In the genomic region with DNA sequence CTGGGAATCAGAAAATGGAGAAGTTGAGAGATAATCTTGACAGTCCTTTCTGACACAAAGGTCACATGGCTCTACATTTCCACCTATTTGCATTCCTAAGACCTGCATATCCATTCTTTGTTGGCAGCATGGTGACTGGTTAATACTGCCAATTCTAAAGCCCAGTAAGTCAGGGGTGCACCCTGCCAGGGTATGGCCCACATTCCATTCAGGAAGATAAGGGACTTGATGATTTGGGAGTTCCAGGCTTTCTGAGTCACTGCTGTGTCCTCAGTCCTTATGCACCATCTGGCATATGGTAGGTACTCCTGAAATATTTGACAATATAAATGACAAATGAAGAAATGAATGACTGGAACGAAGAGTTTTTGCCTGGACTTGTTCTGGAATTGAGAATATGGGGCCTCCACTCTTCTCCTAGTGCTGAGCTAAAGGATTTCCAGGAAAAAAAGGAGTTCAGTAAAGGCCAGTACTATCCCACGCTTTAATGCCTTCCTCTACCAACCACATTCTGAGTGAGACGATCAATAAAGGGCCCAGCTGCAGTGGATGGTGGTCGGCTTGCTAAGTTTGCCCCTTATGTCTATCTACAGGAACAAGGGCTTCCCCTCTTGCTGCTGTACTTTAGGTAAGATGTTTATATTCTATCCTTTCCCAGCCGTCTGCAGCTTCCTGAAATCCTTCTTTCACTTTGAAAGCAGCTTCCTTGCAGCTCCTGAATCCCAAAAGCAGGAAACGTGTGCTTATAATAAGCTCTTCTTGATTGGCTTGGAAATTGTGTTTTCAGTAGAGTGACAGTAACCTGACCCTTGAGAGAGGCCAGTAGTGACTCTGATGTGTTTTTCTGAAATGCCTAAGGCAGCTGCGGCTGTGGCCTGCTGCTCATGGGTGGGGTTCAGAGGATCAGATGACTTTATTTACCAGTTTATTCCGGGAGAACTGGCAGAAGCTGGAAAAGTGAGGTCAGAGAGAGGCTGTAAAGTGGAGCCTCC, we compare ENCODE assay signal across 8 cellular contexts. TPM values are rescaled to one million over a fixed set of nuclear protein-coding genes. Genes with fewer than 3 reads are reported as not detected.
A peak's percentile ranks its signal among the peaks of the same experiment; 100 is the strongest.
DNase-seq lines count a peak whose midpoint lies in the region; ATAC-seq, FAIRE-seq and TF ChIP-seq lines count a peak whose summit lies in the region.

No MANE protein-coding gene starts in this region.

- no peaks in the 10 kb centered on the region for H3K27me3 ChIP-seq in right lobe of liver

- no peaks in the 10 kb centered on the region for H3K36me3 ChIP-seq in right lobe of liver

- no peak for FAIRE-seq in A549 (lab: Jason Lieb, UNC)

- TF ChIP-seq POLR2A in A549 (IDR thresholded peaks at IDR 0.05; ENCODE audit: low read length) (no peak), right lobe of liver (IDR thresholded peaks at IDR 0.05) (no peak)

- peaks cover 23% of the 10 kb centered on the region for H3K4me1 ChIP-seq in A549
- H3K4me1 ChIP-seq in right lobe of liver = no peaks in the 10 kb centered on the region

- H3K4me2 ChIP-seq in A549 = peak overlapping the region; percentile 10; the same call in 1 of the 3 replicates

- 57% methylated on average over 8 of the region's 8 CpGs for WGBS in A549 (ENCODE audit: missing lambda C conversion rate)
- 58% methylated on average over 7 of the region's 8 CpGs for WGBS in right lobe of liver (ENCODE audit: insufficient coverage, low coverage, low lambda C conversion rate, missing lambda C conversion rate)

- ATAC-seq in A549 (peak; percentile 42 to 49; a peak in 4 of 6 replicates), right lobe of liver (peak; percentile 42 to 73 (median 66)), GM21723 (IDR thresholded peaks at IDR 0.05; ENCODE audit: unreplicated experiment) (no peak)

- peak overlapping the region in 1 of 2 experiments; percentile 30; a peak in 3 of 6 replicates for H3K27ac ChIP-seq in A549
- H3K27ac ChIP-seq in right lobe of liver = peak overlapping the region; percentile 22 to 53 (median 45)

- no peak for TF ChIP-seq RAD21 in A549 (conservative IDR thresholded peaks at IDR 0.05 in 1 of 2, IDR thresholded peaks at IDR 0.05 in 1 of 2)

- CTCF ChIA-PET in A549 (lab: Yijun Ruan, JAX) = interaction anchor here (0.5 to 6.1 kb wide), 6 partner anchors 11 to 600 kb away, joined by 3 to 90 read pairs (median 6); no protein-coding TSS in a partner anchor

- no peak for TF ChIP-seq CTCF in A549 (IDR thresholded peaks at IDR 0.05)
- no peak for TF ChIP-seq CTCF in cardiac fibroblast (IDR thresholded peaks at IDR 0.05; ENCODE audit: low read depth, low read length)
- no peak for TF ChIP-seq CTCF in right lobe of liver (IDR thresholded peaks at IDR 0.05)
- no peak for TF ChIP-seq CTCF in GM10266 (IDR thresholded peaks at IDR 0.05; ENCODE audit: control insufficient read depth, insufficient read depth, low read depth, missing control alignments)

- H3K9me3 ChIP-seq in A549 (no peaks in the 10 kb centered on the region), right lobe of liver (no peaks in the 10 kb centered on the region)

- H3K4me3 ChIP-seq in A549 (no peak overlapping the region), cardiac fibroblast (replicated peaks in 1 of 2; ENCODE audit: low read depth in 2 of 2, low read length in 2 of 2) (no peak overlapping the region), right lobe of liver (no peak overlapping the region)

- no peak for TF ChIP-seq EP300 in A549 (IDR thresholded peaks at IDR 0.05)

- POLR2A ChIA-PET in A549 (lab: Yijun Ruan, JAX) = interaction anchor here (0.9 to 1.2 kb wide), 2 partner anchors 31 kb away, joined by 4 read pairs; no protein-coding TSS in a partner anchor

- intact Hi-C loops in right lobe of liver (cut with DNase I) = no loop called here

- DNase-seq in A549 (ENCODE audit: low read depth in 1 of 2, low spot score in 1 of 2) (peak in 1 of 2 experiments; percentile 16), NCI-H146 (lab: John Stamatoyannopoulos, UW) (peak; percentile 78), cardiac fibroblast (ENCODE audit: low read depth in 2 of 2) (peak; percentile 61 to 78), right lobe of liver (no peak), Kasumi-1 (lab: John Stamatoyannopoulos, UW) (no peak), GM19238 (ENCODE audit: insufficient read length, low spot score) (no peak), GM10266 (ENCODE audit: extremely low spot score) (no peak)

TF ChIP-seq in A549, 52 proteins besides CTCF, POLR2A, EP300 and RAD21:
- TF ChIP-seq CEBPB (IDR thresholded peaks at IDR 0.05) (no peak), MAFK (IDR thresholded peaks at IDR 0.05; ENCODE audit: partially characterized antibody) (no peak), MYC (IDR thresholded peaks at IDR 0.05; ENCODE audit: borderline replicate concordance, low read length) (no peak)
TF ChIP-seq in A549: peak in this region for 0.

RNA-seq across cellular contexts. Expression of gene EIF2AK3, which starts 31.9 kb away (rescaled TPM):
- polyA plus RNA-seq in A549 (2011; rRNA removed) (17.5 and 20.8 TPM in 2 replicates), A549 (2017; fragmentation: RNase III; extraction: RNeasy Plus Mini Kit Qiagen cat#74134 plus additional on column Dnase treatment) (8.5 to 11.0 TPM (median 9.3 TPM) in 3 replicates)
- polyA plus RNA-seq in A549 (2012; cell fraction: cytosol; rRNA removed) = 2.8 and 3.1 TPM in 2 replicates
- 3.5 and 5.1 TPM in 2 replicates for polyA plus RNA-seq in A549 (2012; cell fraction: nucleus; rRNA removed)
- polyA minus RNA-seq in A549 (2011; rRNA and poly(A)+ RNA removed) = 10.9 and 11.1 TPM in 2 replicates
- total RNA-seq in right lobe of liver = 10 to 100 TPM in 4 of 6 experiments, 1 to 10 TPM in 2; 7.0 to 19.1 (median 11.1) TPM

RNA-seq across cellular contexts. Expression of gene RPIA, which starts 32.3 kb away (rescaled TPM):
- 19.1 and 27.0 TPM in 2 replicates for polyA plus RNA-seq in A549 (2011; rRNA removed)
- polyA plus RNA-seq in A549 (2012; cell fraction: cytosol; rRNA removed) = 21.8 and 23.3 TPM in 2 replicates
- polyA plus RNA-seq in A549 (2012; cell fraction: nucleus; rRNA removed) = 9.0 and 9.3 TPM in 2 replicates
- 21.1 to 25.2 TPM (median 23.3 TPM) in 3 replicates for polyA plus RNA-seq in A549 (2017; fragmentation: RNase III; extraction: RNeasy Plus Mini Kit Qiagen cat#74134 plus additional on column Dnase treatment)
- 13.6 and 14.3 TPM in 2 replicates for polyA minus RNA-seq in A549 (2011; rRNA and poly(A)+ RNA removed)
- total RNA-seq in right lobe of liver = 1 to 10 TPM; 2.2 to 4.8 (median 3.2) TPM

Comparison
In these comparisons a context has a peak if more than half of its experiments do, and no peak if none do; other contexts are left out.
1. DNase-seq: peak in NCI-H146 (single experiment) and cardiac fibroblast (2 of 2); none in right lobe of liver (0 of 3), Kasumi-1 (0 of 2), GM19238 (single experiment) and GM10266 (single experiment).